ENCODE assay signal across 8 cellular contexts in genomic region chr10:103192451-103193106, GRCh38. TPM values are rescaled to one million over a fixed set of nuclear protein-coding genes. Genes with fewer than 3 reads are reported as not detected.
DNase-seq lines count a peak whose midpoint lies in the region; ATAC-seq and TF ChIP-seq lines count a peak whose summit lies in the region.

No MANE protein-coding gene starts in this region.

- H3K27me3 Mint-ChIP-seq in activated CD4-positive, alpha-beta T cell treated with anti-CD3 and anti-CD28 coated beads, Interleukin-2, amount 10 ng/mL, durations not matched to agents 7 days and 5 days: no peaks in the 10 kb centered on the region

- H3K4me1 Mint-ChIP-seq in activated CD4-positive, alpha-beta T cell treated with anti-CD3 and anti-CD28 coated beads, Interleukin-2, amount 10 ng/mL, durations not matched to agents 7 days and 5 days: peaks cover 46% of the 10 kb centered on the region

- H3K9me3 ChIP-seq in A673 (ENCODE audit: low read depth, low read length, poor library complexity, severe bottlenecking) (no peaks in the 10 kb centered on the region), right lobe of liver (no peaks in the 10 kb centered on the region)

- H3K4me3 ChIP-seq in A673 (ENCODE audit: low read depth, low read length, poor library complexity, severe bottlenecking) (peak overlapping the region; percentile 94), right lobe of liver (peak overlapping the region; percentile 89 to 96 (median 90))

- intact Hi-C loops in A673 (cut with micrococcal nuclease; ENCODE audit: unreplicated experiment): no loop called here
- intact Hi-C loops in right lobe of liver (cut with DNase I): no loop called here

- peaks cover 22% of the 10 kb centered on the region for H3K36me3 Mint-ChIP-seq in activated CD4-positive, alpha-beta T cell treated with anti-CD3 and anti-CD28 coated beads, Interleukin-2, amount 10 ng/mL, durations not matched to agents 7 days and 5 days (ENCODE audit: low read depth)

- peaks cover 25% of the 10 kb centered on the region for H3K4me1 ChIP-seq in A673 (ENCODE audit: insufficient read depth, low read length, poor library complexity, severe bottlenecking)
- H3K4me1 ChIP-seq in right lobe of liver: peaks cover 0 to 34% (median 2%) of the 10 kb centered on the region in 4 donors

- ATAC-seq in GM18517 (IDR thresholded peaks at IDR 0.05; ENCODE audit: unreplicated experiment) (peak; percentile 49), HG03039 (IDR thresholded peaks at IDR 0.05; ENCODE audit: unreplicated experiment) (peak; percentile 42), right lobe of liver (peak; percentile 75 to 81 (median 78))

- H3K27me3 ChIP-seq in A673 (replicated peaks; ENCODE audit: insufficient read depth, low read depth, low read length, poor library complexity): no peaks in the 10 kb centered on the region
- H3K27me3 ChIP-seq in right lobe of liver: no peaks in the 10 kb centered on the region

- no peaks in the 10 kb centered on the region for H3K36me3 ChIP-seq in A673 (ENCODE audit: insufficient read depth, low read length, poor library complexity, severe bottlenecking)
- H3K36me3 ChIP-seq in right lobe of liver: no peaks in the 10 kb centered on the region

- 0% methylated on average over 32 of the region's 62 CpGs for WGBS in right lobe of liver (ENCODE audit: insufficient coverage, low coverage, low lambda C conversion rate, missing lambda C conversion rate)

- H3K27ac ChIP-seq in A673 (ENCODE audit: low read depth, low read length, poor library complexity, severe bottlenecking): peak overlapping the region; percentile 97
- peak overlapping the region; percentile 94 to 99 (median 99) for H3K27ac ChIP-seq in right lobe of liver

- peak overlapping the region; percentile 99 for H3K27ac Mint-ChIP-seq in activated CD4-positive, alpha-beta T cell treated with anti-CD3 and anti-CD28 coated beads, Interleukin-2, amount 10 ng/mL, durations not matched to agents 7 days and 5 days

- H3K4me3 Mint-ChIP-seq in activated CD4-positive, alpha-beta T cell treated with anti-CD3 and anti-CD28 coated beads, Interleukin-2, amount 10 ng/mL, durations not matched to agents 7 days and 5 days: peak overlapping the region; percentile 94

- TF ChIP-seq CTCF in A673 (conservative IDR thresholded peaks at IDR 0.05; ENCODE audit: low read depth, low read length): no peak
- no peak for TF ChIP-seq CTCF in right lobe of liver (IDR thresholded peaks at IDR 0.05)

- no TSS peak for BruUV-seq in A673 (replicated peaks; lab: Mats Ljungman, UMichigan)

- H3K9me3 Mint-ChIP-seq in activated CD4-positive, alpha-beta T cell treated with anti-CD3 and anti-CD28 coated beads, Interleukin-2, amount 10 ng/mL, durations not matched to agents 7 days and 5 days: no peaks in the 10 kb centered on the region

- POLR2A ChIA-PET in A673 (lab: Charles Lee; ENCODE audit: low non-redundant PET): no interaction called here
- POLR2A ChIA-PET in activated CD4-positive, alpha-beta T cell treated with anti-CD3 and anti-CD28 coated beads, Interleukin-2, amount 10 ng/mL, durations not matched to agents 7 days and 5 days (lab: Charles Lee): interaction anchor here (0.5 to 0.6 kb wide), 3 partner anchors 12 to 1003 kb away, joined by 3 to 5 read pairs (median 4); partner anchors contain the start of gene CNNM2

- DNase-seq in A673 (ENCODE audit: low spot score) (peak; percentile 72), NCI-H526 (lab: John Stamatoyannopoulos, UW) (peak; percentile 41 to 69), dermis microvascular lymphatic vessel endothelial cell (ENCODE audit: low read depth in 2 of 2) (peak; percentile 80 to 94), right lobe of liver (peak; percentile 90 to 92 (median 91))
- peak; percentile 73 for DNase-seq in activated CD4-positive, alpha-beta T cell treated with anti-CD3 and anti-CD28 coated beads, Interleukin-2, amount 10 ng/mL, durations not matched to agents 7 days and 5 days
- DNase-seq in stimulated activated CD4-positive, alpha-beta T cell treated with anti-CD3 and anti-CD28 coated beads, Interleukin-4, amount 100 ng/mL, for 24 hours: peak; percentile 64

- CTCF ChIA-PET in A673 (lab: Charles Lee): no interaction called here
- CTCF ChIA-PET in activated CD4-positive, alpha-beta T cell treated with anti-CD3 and anti-CD28 coated beads, Interleukin-2, amount 10 ng/mL, durations not matched to agents 7 days and 5 days (lab: Charles Lee): interaction anchor here (0.7 to 2.1 kb wide), 7 partner anchors 9 to 279 kb away, joined by 3 to 9 read pairs (median 3); no protein-coding TSS in a partner anchor

- peak; percentile 64 for TF ChIP-seq POLR2A in right lobe of liver (IDR thresholded peaks at IDR 0.05)

RNA-seq across cellular contexts. Expression of gene NT5C2, which starts 0.5 kb away (rescaled TPM):
- total RNA-seq in A673 (2021) (60.0 and 61.8 TPM in 2 replicates), dermis microvascular lymphatic vessel endothelial cell (38.6 and 48.8 TPM in 2 replicates), right lobe of liver (10 to 100 TPM; 17.3 to 39.2 (median 32.4) TPM)
- 10 to 100 TPM; 66.1 to 80.2 TPM for total RNA-seq in activated CD4-positive, alpha-beta T cell treated with anti-CD3 and anti-CD28 coated beads, Interleukin-2, amount 10 ng/mL, durations not matched to agents 7 days and 5 days

RNA-seq across cellular contexts. Expression of gene RPEL1, which starts 53.1 kb away (rescaled TPM):
- total RNA-seq in A673 (2021) (not detected in 2 replicates), dermis microvascular lymphatic vessel endothelial cell (0.13 TPM in 2 replicates), right lobe of liver (not detected)
- not detected for total RNA-seq in activated CD4-positive, alpha-beta T cell treated with anti-CD3 and anti-CD28 coated beads, Interleukin-2, amount 10 ng/mL, durations not matched to agents 7 days and 5 days

Comparison
In these comparisons a context has a peak if more than half of its experiments do, and no peak if none do; other contexts are left out.
1. Peak in every context shown above with its lines: DNase-seq, ATAC-seq, H3K4me3 ChIP-seq and H3K27ac ChIP-seq.